1 cellular context compared by ENCODE assay signal in genomic region chr2:119338826-119339561, GRCh38.
TF ChIP-seq lines count a peak whose summit lies in the region.

No MANE protein-coding gene starts in this region.

TF ChIP-seq in K562, 482 proteins besides CTCF, POLR2A, EP300 and RAD21 (continued from another document and continues in another):
- TF ChIP-seq ZNF140 (CRISPR knock-in tag; IDR thresholded peaks at IDR 0.05) (0 out of 2 replicates have a peak, but pooled peaks have one; percentile 21), E2F3 (CRISPR knock-in tag; IDR thresholded peaks at IDR 0.05) (peak; percentile 89), ZNF583 (CRISPR knock-in tag; IDR thresholded peaks at IDR 0.05) (peak; percentile 97), PPARD (CRISPR knock-in tag; IDR thresholded peaks at IDR 0.05) (peak; percentile 79), USF1 (CRISPR knock-in tag; IDR thresholded peaks at IDR 0.05) (peak; percentile 81), HDAC6 (IDR thresholded peaks at IDR 0.05; ENCODE audit: low read depth, low read length) (no peak), NR4A1 (CRISPR knock-in tag; IDR thresholded peaks at IDR 0.05) (0 out of 2 replicates have a peak, but pooled peaks have one; percentile 31), NR4A1 (tag; IDR thresholded peaks at IDR 0.05) (peak; percentile 99), ZBTB34 (CRISPR knock-in tag; IDR thresholded peaks at IDR 0.05) (0 out of 2 replicates have a peak, but pooled peaks have one; percentile 36), ZNF212 (CRISPR knock-in tag; IDR thresholded peaks at IDR 0.05) (no peak), ZNF639 (CRISPR knock-in tag; conservative IDR thresholded peaks at IDR 0.05 in 1 of 2, IDR thresholded peaks at IDR 0.05 in 1 of 2) (peak in 1 of 2 experiments; percentile 90; a peak in 2 of 4 replicates), PTBP1 (IDR thresholded peaks at IDR 0.05; ENCODE audit: low read depth, low read length) (no peak), ZNF76 (CRISPR knock-in tag; IDR thresholded peaks at IDR 0.05; ENCODE audit: borderline replicate concordance) (peak; percentile 96), ZNF551 (CRISPR knock-in tag; IDR thresholded peaks at IDR 0.05) (peak; percentile 16; the same call in 1 of the 2 replicates), ELK1 (CRISPR knock-in tag; IDR thresholded peaks at IDR 0.05) (no peak), ZNF584 (CRISPR knock-in tag; IDR thresholded peaks at IDR 0.05; ENCODE audit: low read depth) (peak; percentile 95), SMAD3 (CRISPR knock-in tag; conservative IDR thresholded peaks at IDR 0.05) (peak; percentile 94), ZNF79 (CRISPR knock-in tag; IDR thresholded peaks at IDR 0.05; ENCODE audit: low read depth) (peak; percentile 91), ETV1 (tag; conservative IDR thresholded peaks at IDR 0.05; ENCODE audit: low read depth) (peak; percentile 51), ETS2 (tag; IDR thresholded peaks at IDR 0.05; ENCODE audit: borderline replicate concordance, poor library complexity, severe bottlenecking) (peak; percentile 74), MTA1 (IDR thresholded peaks at IDR 0.05; ENCODE audit: borderline replicate concordance) (no peak), FOXA3 (CRISPR knock-in tag; conservative IDR thresholded peaks at IDR 0.05 in 1 of 2, IDR thresholded peaks at IDR 0.05 in 1 of 2) (peak in 1 of 2 experiments; percentile 34; a peak in 1 of 4 replicates), CREB3 (tag; conservative IDR thresholded peaks at IDR 0.05; ENCODE audit: low read depth) (peak; percentile 97), NEUROD1 (IDR thresholded peaks at IDR 0.05; ENCODE audit: borderline replicate concordance, low read depth, low read length, partially characterized antibody) (peak; percentile 33), ZNF311 (CRISPR knock-in tag; IDR thresholded peaks at IDR 0.05) (peak; percentile 99), MTF1 (CRISPR knock-in tag; IDR thresholded peaks at IDR 0.05; ENCODE audit: borderline replicate concordance) (peak; percentile 78; the same call in 1 of the 2 replicates), TOE1 (IDR thresholded peaks at IDR 0.05; ENCODE audit: borderline replicate concordance) (peak; percentile 33; the same call in 1 of the 2 replicates), TOE1 (CRISPR knock-in tag; IDR thresholded peaks at IDR 0.05; ENCODE audit: borderline replicate concordance, low read depth) (no peak), HDAC8 (tag; IDR thresholded peaks at IDR 0.05) (peak; percentile 93), POU5F1 (IDR thresholded peaks at IDR 0.05; ENCODE audit: borderline replicate concordance, low read depth, low read length, partially characterized antibody) (no peak), VEZF1 (CRISPR knock-in tag; IDR thresholded peaks at IDR 0.05) (peak; percentile 71; the same call in 1 of the 2 replicates), GMEB1 (CRISPR knock-in tag; IDR thresholded peaks at IDR 0.05) (peak; percentile 74), STAT5B (CRISPR knock-in tag; IDR thresholded peaks at IDR 0.05) (no peak), ZNF398 (CRISPR knock-in tag; IDR thresholded peaks at IDR 0.05) (peak; percentile 53; the same call in 1 of the 2 replicates), STAT6 (CRISPR knock-in tag; IDR thresholded peaks at IDR 0.05) (no peak), PTTG1 (tag; IDR thresholded peaks at IDR 0.05; ENCODE audit: low read depth) (peak; percentile 91), HOXB6 (CRISPR knock-in tag; IDR thresholded peaks at IDR 0.05; ENCODE audit: borderline replicate concordance) (no peak), PYGO2 (tag; IDR thresholded peaks at IDR 0.05) (peak; percentile 93), ZNF316 (IDR thresholded peaks at IDR 0.05) (no peak), TAF1 (IDR thresholded peaks at IDR 0.05; ENCODE audit: control insufficient read depth, extremely low read depth, insufficient read depth, low read length, severe bottlenecking) (no peak), CUX1 (CRISPR knock-in tag; IDR thresholded peaks at IDR 0.05) (no peak; the same call in 1 of the 2 replicates)
